ENCODE assay signal across 10 cellular contexts in genomic region chr6:36033935-36034334, GRCh38. TPM values are rescaled to one million over a fixed set of nuclear protein-coding genes. Genes with fewer than 3 reads are reported as not detected.
DNase-seq lines count a peak whose midpoint lies in the region; ATAC-seq, FAIRE-seq and TF ChIP-seq lines count a peak whose summit lies in the region.
"Had no signal": no experiment of that assay in that cellular context is flagged by ENCODE, and none has a peak within 500 bp of the region (broad histone marks: within the 10 kb centered on the region; RNA-seq: fewer than 3 reads in every experiment).

No MANE protein-coding gene starts in this region.

- ATAC-seq in GM19467 (IDR thresholded peaks at IDR 0.05; ENCODE audit: unreplicated experiment): no peak

- no peak for FAIRE-seq in small intestine (lab: Jason Lieb, UNC)

- TF ChIP-seq CTCF in fibroblast of villous mesenchyme (IDR thresholded peaks at IDR 0.05; ENCODE audit: insufficient read depth, low read depth, low read length): no peak

- H3K9me3 ChIP-seq in HUES64 (ENCODE audit: insufficient read depth, low read depth, low read length): no peaks in the 10 kb centered on the region
- H3K9me3 ChIP-seq in small intestine (ENCODE audit: control insufficient read depth, low read depth): no peaks in the 10 kb centered on the region

- peak overlapping the region; percentile 40; the same call in 1 of the 2 replicates for H3K27ac ChIP-seq in HUES64 (ENCODE audit: low read depth, low read length)
- H3K27ac ChIP-seq in small intestine (ENCODE audit: low read depth in 1 of 2, low read length in 1 of 2): no peak overlapping the region

- H3K36me3 ChIP-seq in HUES64 (ENCODE audit: insufficient read depth, low read length): no peaks in the 10 kb centered on the region
- H3K36me3 ChIP-seq in small intestine (ENCODE audit: control insufficient read depth in 2 of 2, insufficient read depth in 2 of 2, low read length in 2 of 2): no peaks in the 10 kb centered on the region

- H3K4me1 ChIP-seq in HUES64 (ENCODE audit: insufficient read depth, low read length) (peaks cover 29% of the 10 kb centered on the region), small intestine (ENCODE audit: control insufficient read depth in 2 of 2, insufficient read depth in 1 of 2, low read depth in 1 of 2, low read length in 1 of 2) (peaks cover 9 to 20% of the 10 kb centered on the region in 2 donors)

- 80% methylated on average over 3 of the region's 3 CpGs for WGBS in HUES64
- WGBS in small intestine, 3 donors: 71 to 81% (median 79%) methylated on average over 3 of the region's 3 CpGs

- H3K9ac ChIP-seq in HUES64 (ENCODE audit: low read depth, low read length): no peak overlapping the region

- H3K27me3 ChIP-seq in HUES64 (ENCODE audit: insufficient read depth, low read length): no peaks in the 10 kb centered on the region
- no peaks in the 10 kb centered on the region for H3K27me3 ChIP-seq in small intestine (ENCODE audit: control insufficient read depth in 2 of 2, insufficient read depth in 2 of 2, low read length in 2 of 2)
- H3K27me3 ChIP-seq: dorsolateral prefrontal cortex had no signal

- H3K4me3 ChIP-seq in HUES64 (ENCODE audit: low read length) (no peak overlapping the region), fibroblast of villous mesenchyme (ENCODE audit: low read depth, low read length) (no peak overlapping the region), small intestine (ENCODE audit: low read depth in 1 of 2, low read length in 2 of 2) (no peak overlapping the region)

- peak; percentile 8 for DNase-seq in activated CD8-positive, alpha-beta memory T cell treated with anti-CD3 and anti-CD28 coated beads, Interleukin-2, amount 50 U/mL, for 24 hours (ENCODE audit: extremely low read depth)
- DNase-seq in fibroblast of villous mesenchyme (ENCODE audit: low read depth) (peak; percentile 30), small intestine (no peak), iPS-NIHi11 (ENCODE audit: low spot score) (no peak), occipital lobe (lab: John Stamatoyannopoulos, UW) (no peak)
- peak; percentile 14 to 40 for DNase-seq in stimulated activated CD4-positive, alpha-beta T cell treated with anti-CD3 and anti-CD28 coated beads, Interleukin-4, amount 100 ng/mL, for 4 hours
- DNase-seq: dorsolateral prefrontal cortex, Karpas-422 had no signal

RNA-seq across cellular contexts. Expression of gene MAPK14, which starts 6.3 kb away (rescaled TPM):
- 21.9 TPM for polyA plus RNA-seq in HUES64 (2013, experiment 1 of 2)
- 27.1 TPM for polyA plus RNA-seq in HUES64 (2013, experiment 2 of 2)
- 51.9 and 86.8 TPM in 2 replicates for total RNA-seq in fibroblast of villous mesenchyme
- 10 to 100 TPM; 22.4 to 40.0 (median 24.3) TPM for polyA plus RNA-seq in small intestine
- total RNA-seq in occipital lobe: 56.1 TPM

RNA-seq across cellular contexts. Expression of gene SLC26A8, which starts 9.5 kb away (rescaled TPM):
- polyA plus RNA-seq in HUES64 (2013, experiment 1 of 2): 0.40 TPM
- 0.57 TPM for polyA plus RNA-seq in HUES64 (2013, experiment 2 of 2)
- total RNA-seq in fibroblast of villous mesenchyme: not detected in 2 replicates
- polyA plus RNA-seq in small intestine: under 1 TPM in 1 of 3 donors, not detected in 2; 0.16 TPM
- 5.3 TPM for total RNA-seq in occipital lobe

Comparison
In these comparisons a context has a peak if more than half of its experiments do, and no peak if none do; other contexts are left out.
1. DNase-seq: peak in activated CD8-positive, alpha-beta memory T cell treated with anti-CD3 and anti-CD28 coated beads, Interleukin-2, amount 50 U/mL, for 24 hours (single experiment), fibroblast of villous mesenchyme (single experiment) and stimulated activated CD4-positive, alpha-beta T cell treated with anti-CD3 and anti-CD28 coated beads, Interleukin-4, amount 100 ng/mL, for 4 hours (2 of 2); none in small intestine (single experiment), iPS-NIHi11 (single experiment) and occipital lobe (single experiment).